Comparison of ENCODE assay signal across 25 cellular contexts in the genomic region with DNA sequence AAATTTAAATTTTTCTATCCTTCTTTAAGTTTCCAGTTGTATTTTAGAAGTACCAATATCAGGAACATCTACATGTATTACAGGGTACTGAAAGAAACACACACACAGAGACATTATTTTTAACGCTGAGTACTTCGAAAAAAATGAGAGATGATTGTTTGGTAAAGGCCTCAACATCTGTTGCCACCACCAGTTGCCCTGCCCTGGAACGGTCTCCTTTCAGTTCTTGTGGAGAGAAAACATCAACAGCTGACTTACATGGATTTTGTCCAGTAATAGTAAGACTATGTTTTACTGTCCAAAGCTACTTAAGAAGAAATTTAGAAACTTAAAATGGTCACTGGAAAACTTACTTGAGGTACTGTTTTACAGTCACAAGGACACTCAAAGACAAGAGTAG. TPM values are rescaled to one million over a fixed set of nuclear protein-coding genes. Genes with fewer than 3 reads are reported as not detected.
"Had no signal": no experiment of that assay in that cellular context is flagged by ENCODE, and none has a peak within 500 bp of the region (broad histone marks: within the 10 kb centered on the region; RNA-seq: fewer than 3 reads in every experiment).

No MANE protein-coding gene starts in this region.

- H3K4me3 ChIP-seq: K562, PC-9, SJSA1 had no signal

- H3K36me3 ChIP-seq: SJSA1 had no signal

- H3K9ac ChIP-seq: SK-N-SH had no signal

- FAIRE-seq: bronchial epithelial cell, K562, TTC549 had no signal

- ATAC-seq: activated CD8-positive, alpha-beta T cell treated with anti-CD3 and anti-CD28 coated beads for 36 hours; activated naive CD8-positive, alpha-beta T cell treated with anti-CD3 and anti-CD28 coated beads, Interleukin-2, amount 50 U/mL, for 24 hours; K562 had no signal

- H3K4me1 ChIP-seq: SJSA1 had no signal

- DNase-seq: activated CD4-positive, alpha-beta T cell treated with anti-CD3 and anti-CD28 coated beads, Interleukin-2, amount 10 ng/mL, durations not matched to agents 24 days and 14 days; activated CD4-positive, alpha-beta T cell treated with anti-CD3 and anti-CD28 coated beads, Interleukin-2, amount 50 U/mL, for 4 hours; activated CD8-positive, alpha-beta T cell treated with anti-CD3 and anti-CD28 coated beads for 36 hours; activated naive CD4-positive, alpha-beta T cell treated with anti-CD3 and anti-CD28 coated beads, Interleukin-2, amount 10 ng/mL, durations not matched to agents 7 days and 5 days; activated naive CD8-positive, alpha-beta T cell treated with anti-CD3 and anti-CD28 coated beads, Interleukin-2, amount 50 U/mL, for 24 hours; activated T-cell treated with anti-CD3 and anti-CD28 coated beads, Interleukin-2, amount 50 U/mL, for 24 hours; anterior cingulate cortex; central memory CD4-positive, alpha-beta T cell; NCI-H1105; NCI-H1436; NCI-H1694; NCI-H1930; NCI-H345; NCI-H526; NCI-H748 treated with DMSO at 0.1 percent for 48 hours; PC-9; SHP77; SK-N-SH had no signal

- H3K9me3 ChIP-seq: SJSA1, SK-N-SH had no signal

- H3K4me2 ChIP-seq: PC-9, SK-N-SH had no signal

- H3K27me3 ChIP-seq: SJSA1 had no signal

- H3K27ac ChIP-seq: PC-9, SJSA1 had no signal

- H2AFZ ChIP-seq: PC-9 had no signal

RNA-seq across cellular contexts. Expression of a gene that starts 16.7 kb away (rescaled TPM):
- total RNA-seq: activated CD4-positive, alpha-beta T cell treated with anti-CD3 and anti-CD28 coated beads, Interleukin-2, amount 10 ng/mL, durations not matched to agents 24 days and 14 days; activated CD8-positive, alpha-beta memory T cell treated with anti-CD3 and anti-CD28 coated beads for 36 hours; activated CD8-positive, alpha-beta T cell treated with anti-CD3 and anti-CD28 coated beads for 36 hours; activated T-helper 1 cell treated with anti-CD3 and anti-CD28 coated beads, Interleukin-12 subunit alpha, Interleukin-12 subunit beta, Interleukin-2, Interleukin-4 antibody, amounts not matched to agents 30 ng/mL and 10 ng/mL and 1 ng/mL, durations not matched to agents 14 hours and 24 hours and 36 hours; bronchial epithelial cell; K562; OCI-LY7; SJSA1 had no signal
- polyA plus RNA-seq: K562, SK-N-SH had no signal
